ENCODE assay signal across 8 cellular contexts in the genomic region with DNA sequence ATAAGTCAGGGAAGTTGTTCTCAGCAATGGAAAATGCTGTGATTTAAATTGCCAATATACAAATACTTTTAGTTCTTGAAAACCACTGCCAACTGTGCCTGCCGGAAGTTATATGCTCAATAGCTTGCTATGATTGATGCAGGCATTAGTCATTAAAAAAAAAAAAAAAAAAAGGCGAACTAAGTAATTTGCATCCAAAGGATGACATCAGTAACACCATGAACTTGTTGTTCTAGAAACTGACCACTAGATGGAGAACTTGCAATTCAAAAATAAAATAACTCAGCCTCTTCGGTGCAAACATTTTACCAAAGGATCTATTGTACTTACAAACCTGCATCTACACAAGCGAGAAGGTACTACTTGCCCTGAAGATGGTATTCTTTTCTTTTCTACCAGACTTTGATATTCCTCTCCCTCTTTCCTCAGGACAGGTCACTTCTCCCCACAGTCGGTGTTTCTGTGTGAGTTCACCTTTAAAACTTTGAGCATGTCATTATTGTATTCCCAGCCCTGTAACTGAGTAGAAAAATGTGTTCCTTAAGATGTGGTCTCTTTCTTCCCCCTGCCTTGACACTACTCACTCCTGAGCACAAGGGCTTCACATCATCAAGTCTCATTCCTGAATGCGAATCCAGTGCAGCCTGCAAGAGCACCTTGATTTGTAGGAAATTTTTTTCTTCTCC.
DNase-seq lines count a peak whose midpoint lies in the region; FAIRE-seq and TF ChIP-seq lines count a peak whose summit lies in the region.

No MANE protein-coding gene starts in this region.

- no peaks in the 10 kb centered on the region for H3K79me2 ChIP-seq in Loucy (ENCODE audit: insufficient read depth, low read length)

- no peak overlapping the region for H3K4me2 ChIP-seq in Loucy (ENCODE audit: low read depth, low read length, poor library complexity, severe bottlenecking)

- H3K27me3 ChIP-seq in GM06990 (replicated peaks; ENCODE audit: control insufficient read depth, insufficient read depth, low read length) (no peaks in the 10 kb centered on the region), Loucy (ENCODE audit: insufficient read depth, low read length, poor library complexity, severe bottlenecking) (no peaks in the 10 kb centered on the region), endocrine pancreas (ENCODE audit: control insufficient read depth, insufficient read depth, low read length) (no peaks in the 10 kb centered on the region)

- H3K4me3 ChIP-seq in GM06990 (replicated peaks; ENCODE audit: low read depth, low read length) (no peak overlapping the region), HEK293 (ENCODE audit: low read depth, low read length) (no peak overlapping the region), Loucy (ENCODE audit: low read length, poor library complexity, severe bottlenecking) (no peak overlapping the region), endocrine pancreas (ENCODE audit: control insufficient read depth, insufficient read depth, low read length) (peak overlapping the region; percentile 9)

- H3K9me3 ChIP-seq in HEK293 (ENCODE audit: control insufficient read depth, insufficient read depth, low read depth, low read length) (no peaks in the 10 kb centered on the region), Loucy (ENCODE audit: insufficient read depth, low read depth, low read length) (no peaks in the 10 kb centered on the region), endocrine pancreas (ENCODE audit: control insufficient read depth, low read length) (no peaks in the 10 kb centered on the region)

- POLR2A ChIA-PET in HEK293 (lab: Yijun Ruan, JAX): no interaction called here

- H4K20me1 ChIP-seq in Loucy (ENCODE audit: insufficient read depth, low read length, poor library complexity, severe bottlenecking): no peaks in the 10 kb centered on the region

- TF ChIP-seq CTCF in 22Rv1 (IDR thresholded peaks at IDR 0.05): peak; percentile 73
- TF ChIP-seq CTCF in GM06990 (IDR thresholded peaks at IDR 0.05; ENCODE audit: insufficient read depth, low read length, poor library complexity, severe bottlenecking): peak; percentile 68
- TF ChIP-seq CTCF in HEK293 (tag by site-specific recombination; IDR thresholded peaks at IDR 0.05): no peak
- peak; percentile 75 for TF ChIP-seq CTCF in Loucy (conservative IDR thresholded peaks at IDR 0.05; ENCODE audit: low read length)

- CTCF ChIA-PET in HEK293 (lab: Yijun Ruan, JAX): interaction anchor here (0.6 to 1.8 kb wide), 9 partner anchors 11 to 815 kb away, joined by 3 to 8 read pairs (median 3); no protein-coding TSS in a partner anchor

- H3K9ac ChIP-seq in Loucy (ENCODE audit: low read depth, low read length, poor library complexity, severe bottlenecking) (no peak overlapping the region), endocrine pancreas (ENCODE audit: control insufficient read depth, insufficient read depth, low read length) (no peak overlapping the region)

- DNase-seq in GM06990 (ENCODE audit: extremely low read depth, insufficient read length): peak; percentile 13
- DNase-seq in RCC 7860 (ENCODE audit: low spot score): peak; percentile 65
- peak; percentile 64 for DNase-seq in midbrain (lab: John Stamatoyannopoulos, UW)
- DNase-seq in stimulated activated CD4-positive, alpha-beta T cell treated with anti-CD3 and anti-CD28 coated beads, Interleukin-2, amount 100 ng/mL, for 24 hours: no peak

- H3K4me1 ChIP-seq in HEK293 (ENCODE audit: control insufficient read depth, insufficient read depth, low read length) (no peaks in the 10 kb centered on the region), Loucy (ENCODE audit: insufficient read depth, low read length, poor library complexity, severe bottlenecking) (no peaks in the 10 kb centered on the region), endocrine pancreas (ENCODE audit: control insufficient read depth, insufficient read depth, low read length) (peaks cover 4% of the 10 kb centered on the region)

- H2AFZ ChIP-seq in Loucy (ENCODE audit: low read length): peak overlapping the region; percentile 57

- peak; percentile 86 for FAIRE-seq in RCC 7860 (lab: Jason Lieb, UNC)

- H3K36me3 ChIP-seq in GM06990 (ENCODE audit: control insufficient read depth, insufficient read depth, low read length) (no peaks in the 10 kb centered on the region), HEK293 (ENCODE audit: control insufficient read depth in 2 of 2, insufficient read depth in 1 of 2, low read length in 2 of 2) (no peaks in the 10 kb centered on the region), Loucy (ENCODE audit: insufficient read depth, low read length) (no peaks in the 10 kb centered on the region), endocrine pancreas (ENCODE audit: control insufficient read depth, insufficient read depth, low read length) (no peaks in the 10 kb centered on the region)

- H3K27ac ChIP-seq in 22Rv1 (no peak overlapping the region), HEK293 (ENCODE audit: extremely low read depth, low read depth, low read length) (no peak overlapping the region)

- H3F3A ChIP-seq in Loucy (ENCODE audit: low read depth): no peaks in the 10 kb centered on the region

- H3K9me2 ChIP-seq in Loucy (replicated peaks; ENCODE audit: low read depth, low read length): no peaks in the 10 kb centered on the region

TF ChIP-seq in HEK293, 187 proteins besides CTCF, POLR2A, EP300 and RAD21:
- TF ChIP-seq SP7 (tag by site-specific recombination; IDR thresholded peaks at IDR 0.05) (0 out of 2 replicates have a peak, but pooled peaks have one; percentile 20), SP2 (tag by site-specific recombination; IDR thresholded peaks at IDR 0.05) (no peak), ZNF660 (tag by site-specific recombination; IDR thresholded peaks at IDR 0.05) (peak; percentile 61; the same call in 1 of the 2 replicates), ZBTB8A (tag by site-specific recombination; IDR thresholded peaks at IDR 0.05) (no peak), ATF2 (tag by site-specific recombination; IDR thresholded peaks at IDR 0.05; ENCODE audit: low read depth) (peak; percentile 81), KLF9 (tag by site-specific recombination; IDR thresholded peaks at IDR 0.05; ENCODE audit: low read depth) (no peak), ZNF654 (tag by site-specific recombination; IDR thresholded peaks at IDR 0.05; ENCODE audit: low read depth) (peak; percentile 80), ZEB2 (tag by site-specific recombination; IDR thresholded peaks at IDR 0.05) (0 out of 2 replicates have a peak, but pooled peaks have one; percentile 15), FEZF1 (tag by site-specific recombination; IDR thresholded peaks at IDR 0.05) (peak; percentile 8; the same call in 1 of the 2 replicates)
- TF ChIP-seq, protein P1, sequence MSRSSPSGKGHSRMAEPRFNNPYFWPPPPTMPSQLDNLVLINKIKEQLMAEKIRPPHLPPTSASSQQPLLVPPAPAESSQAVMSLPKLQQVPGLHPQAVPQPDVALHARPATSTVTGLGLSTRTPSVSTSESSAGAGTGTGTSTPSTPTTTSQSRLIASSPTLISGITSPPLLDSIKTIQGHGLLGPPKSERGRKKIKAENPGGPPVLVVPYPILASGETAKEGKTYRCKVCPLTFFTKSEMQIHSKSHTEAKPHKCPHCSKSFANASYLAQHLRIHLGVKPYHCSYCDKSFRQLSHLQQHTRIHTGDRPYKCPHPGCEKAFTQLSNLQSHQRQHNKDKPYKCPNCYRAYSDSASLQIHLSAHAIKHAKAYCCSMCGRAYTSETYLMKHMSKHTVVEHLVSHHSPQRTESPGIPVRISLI (tag by site-specific recombination; IDR thresholded peaks at IDR 0.05): peak; percentile 59; the same call in 1 of the 2 replicates

Comparison
In these comparisons a context has a peak if more than half of its experiments do, and no peak if none do; other contexts are left out.
1. DNase-seq: peak in GM06990 (single experiment), RCC 7860 (single experiment) and midbrain (single experiment); none in stimulated activated CD4-positive, alpha-beta T cell treated with anti-CD3 and anti-CD28 coated beads, Interleukin-2, amount 100 ng/mL, for 24 hours (0 of 2).